ENCODE assay signal across 28 cellular contexts in the genomic region with DNA sequence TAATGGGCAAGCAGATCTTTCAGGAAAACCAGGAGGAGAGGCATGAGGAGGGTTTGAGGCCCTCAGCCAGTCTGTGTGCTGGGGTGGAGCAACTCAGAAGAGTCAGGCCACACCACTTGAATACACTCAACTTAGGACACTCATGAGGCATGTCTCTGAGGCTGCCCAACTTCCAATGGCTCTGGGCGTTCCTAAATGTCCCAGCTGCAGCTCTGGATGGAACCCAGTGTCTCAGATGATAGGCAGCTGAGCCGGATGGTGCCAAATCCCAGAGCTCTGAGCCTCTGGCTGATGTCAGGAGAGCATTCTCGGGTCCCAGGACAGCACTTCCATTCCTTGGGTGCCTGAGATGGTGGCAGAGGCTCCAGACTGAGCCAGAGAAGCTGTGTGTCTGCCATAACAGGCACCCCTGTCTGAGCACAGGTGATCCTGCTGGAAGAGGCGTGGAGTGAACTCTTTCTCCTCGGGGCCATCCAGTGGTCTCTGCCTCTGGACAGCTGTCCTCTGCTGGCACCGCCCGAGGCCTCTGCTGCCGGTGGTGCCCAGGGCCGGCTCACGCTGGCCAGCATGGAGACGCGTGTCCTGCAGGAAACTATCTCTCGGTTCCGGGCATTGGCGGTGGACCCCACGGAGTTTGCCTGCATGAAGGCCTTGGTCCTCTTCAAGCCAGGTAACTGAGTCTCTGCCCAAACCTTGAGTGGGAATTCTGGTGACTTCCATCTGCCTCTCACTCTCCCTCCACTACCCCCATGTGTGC. TPM values are rescaled to one million over a fixed set of nuclear protein-coding genes. Genes with fewer than 3 reads are reported as not detected.
DNase-seq lines count a peak whose midpoint lies in the region; ATAC-seq and TF ChIP-seq lines count a peak whose summit lies in the region.
"Had no signal": no experiment of that assay in that cellular context is flagged by ENCODE, and none has a peak within 500 bp of the region (broad histone marks: within the 10 kb centered on the region; RNA-seq: fewer than 3 reads in every experiment).

No MANE protein-coding gene starts in this region.

- no peak overlapping the region for H3K27ac ChIP-seq in osteoblast (ENCODE audit: low read depth, low read length)
- H3K27ac ChIP-seq: hepatocyte had no signal

- no peaks in the 10 kb centered on the region for H3K9me3 Mint-ChIP-seq in central memory CD8-positive, alpha-beta T cell
- H3K9me3 Mint-ChIP-seq in stimulated activated naive B cell treated with anti-CD40 and anti-IgM and Interleukin-4, amounts not matched to agents 10 μg/mL and 1 μg/mL and 100 μg/mL, for 72 hours = peaks cover under 1 to 2% of the 10 kb centered on the region in 2 donors
- H3K9me3 Mint-ChIP-seq: IgD-negative memory B cell; stimulated activated memory B cell treated with anti-CD40 and anti-IgM and Interleukin-4, amounts not matched to agents 10 μg/mL and 1 μg/mL and 100 μg/mL, for 72 hours had no signal

- DNase-seq in GM04503 (ENCODE audit: low read depth) (peak; percentile 11), left ventricle myocardium superior (peak; percentile 57), osteoblast (ENCODE audit: insufficient read length, low spot score, missing footprints) (peak; percentile 93), NCI-H1092 treated with DMSO at 0.1 percent for 48 hours (lab: John Stamatoyannopoulos, UW) (no peak), NCI-H524 treated with DMSO at 0.1 percent for 48 hours (lab: John Stamatoyannopoulos, UW) (no peak), NCI-H2107 (lab: John Stamatoyannopoulos, UW) (no peak)
- no peak for DNase-seq in central memory CD8-positive, alpha-beta T cell (ENCODE audit: low spot score in 2 of 2)
- no peak for DNase-seq in stimulated activated naive B cell treated with anti-CD40 and anti-IgM and Interleukin-4, amounts not matched to agents 10 μg/mL and 1 μg/mL and 100 μg/mL, for 72 hours
- DNase-seq: activated CD4-positive, alpha-beta T cell treated with anti-CD3 and anti-CD28 coated beads, Interleukin-2, amount 50 U/mL, for 1 hour; activated CD8-positive, alpha-beta memory T cell treated with anti-CD3 and anti-CD28 coated beads, Interleukin-2, amount 10 ng/mL, durations not matched to agents 7 days and 5 days; activated naive CD8-positive, alpha-beta T cell treated with anti-CD3 and anti-CD28 coated beads, Interleukin-2, amount 50 U/mL, for 24 hours; C1 segment of cervical spinal cord; caudate nucleus; DMS153; foreskin melanocyte; mesenchymal stem cell; NCI-H1694; NCI-H446 treated with DMSO at 0.1 percent for 48 hours; T1000 had no signal

- H3K4me1 ChIP-seq in osteoblast (ENCODE audit: insufficient read depth, low read length) = peaks cover 1% of the 10 kb centered on the region

- H3K4me1 Mint-ChIP-seq in central memory CD8-positive, alpha-beta T cell = no peaks in the 10 kb centered on the region
- no peaks in the 10 kb centered on the region for H3K4me1 Mint-ChIP-seq in stimulated activated naive B cell treated with anti-CD40 and anti-IgM and Interleukin-4, amounts not matched to agents 10 μg/mL and 1 μg/mL and 100 μg/mL, for 72 hours
- H3K4me1 Mint-ChIP-seq: activated CD8-positive, alpha-beta memory T cell treated with anti-CD3 and anti-CD28 coated beads, Interleukin-2, amount 10 ng/mL, durations not matched to agents 7 days and 5 days; activated naive CD8-positive, alpha-beta T cell treated with anti-CD3 and anti-CD28 coated beads, Interleukin-2, amount 50 U/mL, for 24 hours; IgD-negative memory B cell; stimulated activated memory B cell treated with anti-CD40 and anti-IgM and Interleukin-4, amounts not matched to agents 10 μg/mL and 1 μg/mL and 100 μg/mL, for 72 hours had no signal

- no peaks in the 10 kb centered on the region for H3K9me3 ChIP-seq in osteoblast (ENCODE audit: low read depth, low read length)

- intact Hi-C loops in left ventricle myocardium superior (cut with micrococcal nuclease) = no loop called here

- peaks cover under 1% of the 10 kb centered on the region for H3K36me3 Mint-ChIP-seq in central memory CD8-positive, alpha-beta T cell (ENCODE audit: insufficient read depth)
- peaks cover under 1 to 2% of the 10 kb centered on the region in 2 donors for H3K36me3 Mint-ChIP-seq in stimulated activated naive B cell treated with anti-CD40 and anti-IgM and Interleukin-4, amounts not matched to agents 10 μg/mL and 1 μg/mL and 100 μg/mL, for 72 hours
- H3K36me3 Mint-ChIP-seq: activated CD8-positive, alpha-beta memory T cell treated with anti-CD3 and anti-CD28 coated beads, Interleukin-2, amount 10 ng/mL, durations not matched to agents 7 days and 5 days; IgD-negative memory B cell; stimulated activated memory B cell treated with anti-CD40 and anti-IgM and Interleukin-4, amounts not matched to agents 10 μg/mL and 1 μg/mL and 100 μg/mL, for 72 hours; type B pancreatic cell had no signal

- TF ChIP-seq CTCF in osteoblast (IDR thresholded peaks at IDR 0.05; ENCODE audit: extremely low read depth, low read depth, low read length) = no peak

- H2AFZ ChIP-seq in osteoblast (ENCODE audit: low read length) = no peak overlapping the region
- H2AFZ ChIP-seq: GM23338, hepatocyte had no signal

- no peaks in the 10 kb centered on the region for H3K36me3 ChIP-seq in osteoblast (ENCODE audit: insufficient read depth, low read length)

- peaks cover 6% of the 10 kb centered on the region for H3K27me3 ChIP-seq in osteoblast (ENCODE audit: insufficient read depth, low read length)
- H3K27me3 ChIP-seq: hepatocyte had no signal

- H3K27me3 Mint-ChIP-seq in central memory CD8-positive, alpha-beta T cell = peaks cover 8% of the 10 kb centered on the region
- H3K27me3 Mint-ChIP-seq in stimulated activated naive B cell treated with anti-CD40 and anti-IgM and Interleukin-4, amounts not matched to agents 10 μg/mL and 1 μg/mL and 100 μg/mL, for 72 hours = peaks cover 0 to 4% of the 10 kb centered on the region in 2 donors
- H3K27me3 Mint-ChIP-seq: activated CD8-positive, alpha-beta memory T cell treated with anti-CD3 and anti-CD28 coated beads, Interleukin-2, amount 10 ng/mL, durations not matched to agents 7 days and 5 days; activated naive CD8-positive, alpha-beta T cell treated with anti-CD3 and anti-CD28 coated beads, Interleukin-2, amount 50 U/mL, for 24 hours; dendritic cell treated with granulocyte-macrophage colony-stimulating factor and Interleukin-4, amounts not matched to agents 40 ng/mL and 50 ng/mL, for 4 days; IgD-negative memory B cell; type B pancreatic cell had no signal

- H3K4me3 ChIP-seq in osteoblast (ENCODE audit: insufficient read depth, low read length) = no peak overlapping the region
- H3K4me3 ChIP-seq: GM23338, hepatocyte had no signal

- H3K4me3 Mint-ChIP-seq in central memory CD8-positive, alpha-beta T cell = no peak overlapping the region
- no peak overlapping the region for H3K4me3 Mint-ChIP-seq in stimulated activated naive B cell treated with anti-CD40 and anti-IgM and Interleukin-4, amounts not matched to agents 10 μg/mL and 1 μg/mL and 100 μg/mL, for 72 hours
- H3K4me3 Mint-ChIP-seq: activated CD8-positive, alpha-beta memory T cell treated with anti-CD3 and anti-CD28 coated beads, Interleukin-2, amount 10 ng/mL, durations not matched to agents 7 days and 5 days; activated naive CD8-positive, alpha-beta T cell treated with anti-CD3 and anti-CD28 coated beads, Interleukin-2, amount 50 U/mL, for 24 hours; dendritic cell treated with granulocyte-macrophage colony-stimulating factor and Interleukin-4, amounts not matched to agents 40 ng/mL and 50 ng/mL, for 4 days; GM23338; IgD-negative memory B cell; stimulated activated memory B cell treated with anti-CD40 and anti-IgM and Interleukin-4, amounts not matched to agents 10 μg/mL and 1 μg/mL and 100 μg/mL, for 72 hours; type B pancreatic cell had no signal

- H4K20me1 ChIP-seq in osteoblast (ENCODE audit: insufficient read depth, low read length) = no peaks in the 10 kb centered on the region

- peak overlapping the region; percentile 70 for H3K27ac Mint-ChIP-seq in central memory CD8-positive, alpha-beta T cell (ENCODE audit: low read depth)
- no peak overlapping the region for H3K27ac Mint-ChIP-seq in stimulated activated naive B cell treated with anti-CD40 and anti-IgM and Interleukin-4, amounts not matched to agents 10 μg/mL and 1 μg/mL and 100 μg/mL, for 72 hours
- H3K27ac Mint-ChIP-seq: activated CD8-positive, alpha-beta memory T cell treated with anti-CD3 and anti-CD28 coated beads, Interleukin-2, amount 10 ng/mL, durations not matched to agents 7 days and 5 days; activated naive CD8-positive, alpha-beta T cell treated with anti-CD3 and anti-CD28 coated beads, Interleukin-2, amount 50 U/mL, for 24 hours; dendritic cell treated with granulocyte-macrophage colony-stimulating factor and Interleukin-4, amounts not matched to agents 40 ng/mL and 50 ng/mL, for 4 days; GM23338; IgD-negative memory B cell; stimulated activated memory B cell treated with anti-CD40 and anti-IgM and Interleukin-4, amounts not matched to agents 10 μg/mL and 1 μg/mL and 100 μg/mL, for 72 hours had no signal

- no peak overlapping the region for H3K4me2 ChIP-seq in osteoblast (ENCODE audit: insufficient read depth, low read length)
- H3K4me2 ChIP-seq: GM23338, hepatocyte had no signal

- no peak for ATAC-seq in central memory CD8-positive, alpha-beta T cell (replicated peaks; ENCODE audit: extremely low read depth, poor library complexity, severe bottlenecking)
- ATAC-seq in left ventricle myocardium superior = peak; percentile 79
- ATAC-seq in stimulated activated naive B cell treated with anti-CD40 and anti-IgM and Interleukin-4, amounts not matched to agents 10 μg/mL and 1 μg/mL and 100 μg/mL, for 72 hours (replicated peaks) = no peak
- ATAC-seq: activated CD8-positive, alpha-beta memory T cell treated with anti-CD3 and anti-CD28 coated beads, Interleukin-2, amount 10 ng/mL, durations not matched to agents 7 days and 5 days; GM23338; stimulated activated memory B cell treated with anti-CD40 and anti-IgM and Interleukin-4, amounts not matched to agents 10 μg/mL and 1 μg/mL and 100 μg/mL, for 72 hours had no signal

- no peaks in the 10 kb centered on the region for H3K79me2 ChIP-seq in osteoblast (ENCODE audit: insufficient read depth, low read length)
- H3K79me2 ChIP-seq: hepatocyte had no signal

RNA-seq across cellular contexts. Expression of a gene that starts 2.8 kb away (rescaled TPM):
- total RNA-seq in left ventricle myocardium superior (not detected), osteoblast (under 0.01 TPM in 2 replicates)
- total RNA-seq: activated CD8-positive, alpha-beta memory T cell treated with anti-CD3 and anti-CD28 coated beads, Interleukin-2, amount 10 ng/mL, durations not matched to agents 7 days and 5 days; hepatocyte; pulmonary artery endothelial cell; RPMI7951; SK-MEL-5 had no signal

Comparison
In these comparisons a context has a peak if more than half of its experiments do, and no peak if none do; other contexts are left out.
1. DNase-seq: peak in GM04503 (single experiment), left ventricle myocardium superior (single experiment) and osteoblast (single experiment); none in central memory CD8-positive, alpha-beta T cell (0 of 2), stimulated activated naive B cell treated with anti-CD40 and anti-IgM and Interleukin-4, amounts not matched to agents 10 μg/mL and 1 μg/mL and 100 μg/mL, for 72 hours (single experiment), NCI-H1092 treated with DMSO at 0.1 percent for 48 hours (single experiment), NCI-H524 treated with DMSO at 0.1 percent for 48 hours (single experiment) and NCI-H2107 (single experiment).